16 cellular contexts compared by ENCODE assay signal in genomic region chr17:4475463-4475862, GRCh38. TPM values are rescaled to one million over a fixed set of nuclear protein-coding genes. Genes with fewer than 3 reads are reported as not detected.
DNase-seq lines count a peak whose midpoint lies in the region; ATAC-seq, FAIRE-seq and TF ChIP-seq lines count a peak whose summit lies in the region.
"Had no signal": no experiment of that assay in that cellular context is flagged by ENCODE, and none has a peak within 500 bp of the region (broad histone marks: within the 10 kb centered on the region; RNA-seq: fewer than 3 reads in every experiment).

No MANE protein-coding gene starts in this region.

- H3K36me3 ChIP-seq in astrocyte (ENCODE audit: insufficient read depth, low read length) (no peaks in the 10 kb centered on the region), neural progenitor cell (no peaks in the 10 kb centered on the region), A673 (ENCODE audit: insufficient read depth, low read length, poor library complexity, severe bottlenecking) (no peaks in the 10 kb centered on the region)

- H3K27me3 ChIP-seq in astrocyte (ENCODE audit: insufficient read depth, low read length) (peaks cover 7% of the 10 kb centered on the region), neural progenitor cell (no peaks in the 10 kb centered on the region), A673 (replicated peaks; ENCODE audit: insufficient read depth, low read depth, low read length, poor library complexity) (no peaks in the 10 kb centered on the region)

- H3K4me1 ChIP-seq in astrocyte (ENCODE audit: insufficient read depth, low read length) (no peaks in the 10 kb centered on the region), neural progenitor cell (peaks cover 32% of the 10 kb centered on the region), A673 (ENCODE audit: insufficient read depth, low read length, poor library complexity, severe bottlenecking) (no peaks in the 10 kb centered on the region)
- H3K4me1 ChIP-seq: Caco-2 had no signal

- H3K79me2 ChIP-seq in astrocyte (ENCODE audit: insufficient read depth, low read length) (no peaks in the 10 kb centered on the region), neural progenitor cell (ENCODE audit: low read depth) (no peaks in the 10 kb centered on the region)

- H3K9me3 Mint-ChIP-seq in activated naive CD4-positive, alpha-beta T cell treated with anti-CD3 and anti-CD28 coated beads, Interleukin-2, amount 50 U/mL, for 24 hours: no peaks in the 10 kb centered on the region
- H3K9me3 Mint-ChIP-seq in astrocyte (ENCODE audit: unreplicated experiment): no peaks in the 10 kb centered on the region
- H3K9me3 Mint-ChIP-seq in neural progenitor cell: no peaks in the 10 kb centered on the region
- H3K9me3 Mint-ChIP-seq in type B pancreatic cell: no peaks in the 10 kb centered on the region
- no peaks in the 10 kb centered on the region for H3K9me3 Mint-ChIP-seq in activated T-helper 17 cell treated with anti-CD3 and anti-CD28 coated beads, Interleukin-2, amount 50 U/mL, for 72 hours
- H3K9me3 Mint-ChIP-seq: CD4-positive, CD25-positive, alpha-beta regulatory T cell had no signal

- peaks cover 13% of the 10 kb centered on the region for H3F3A ChIP-seq in neural progenitor cell (ENCODE audit: low read depth)

- no peak overlapping the region for H3K4me3 Mint-ChIP-seq in activated naive CD4-positive, alpha-beta T cell treated with anti-CD3 and anti-CD28 coated beads, Interleukin-2, amount 50 U/mL, for 24 hours
- H3K4me3 Mint-ChIP-seq in astrocyte (ENCODE audit: unreplicated experiment): no peak overlapping the region
- no peak overlapping the region for H3K4me3 Mint-ChIP-seq in neural progenitor cell
- H3K4me3 Mint-ChIP-seq in type B pancreatic cell: no peak overlapping the region
- H3K4me3 Mint-ChIP-seq in activated T-helper 17 cell treated with anti-CD3 and anti-CD28 coated beads, Interleukin-2, amount 50 U/mL, for 72 hours: no peak overlapping the region
- H3K4me3 Mint-ChIP-seq: CD4-positive, CD25-positive, alpha-beta regulatory T cell had no signal

- no TSS peak for BruUV-seq in A673 (replicated peaks; lab: Mats Ljungman, UMichigan)

- H3K4me3 ChIP-seq in astrocyte (ENCODE audit: insufficient read depth, low read depth, low read length): no peak overlapping the region
- H3K4me3 ChIP-seq in neural progenitor cell: no peak overlapping the region
- no peak overlapping the region for H3K4me3 ChIP-seq in A673 (ENCODE audit: low read depth, low read length, poor library complexity, severe bottlenecking)

- peak overlapping the region; percentile 68 for H3K27ac Mint-ChIP-seq in activated naive CD4-positive, alpha-beta T cell treated with anti-CD3 and anti-CD28 coated beads, Interleukin-2, amount 50 U/mL, for 24 hours
- H3K27ac Mint-ChIP-seq in astrocyte (ENCODE audit: unreplicated experiment) (peak overlapping the region; percentile 34), neural progenitor cell (peak overlapping the region; percentile 72), type B pancreatic cell (peak overlapping the region; percentile 70)
- H3K27ac Mint-ChIP-seq in activated T-helper 17 cell treated with anti-CD3 and anti-CD28 coated beads, Interleukin-2, amount 50 U/mL, for 72 hours: no peak overlapping the region

- H3K27me3 Mint-ChIP-seq in activated naive CD4-positive, alpha-beta T cell treated with anti-CD3 and anti-CD28 coated beads, Interleukin-2, amount 50 U/mL, for 24 hours: no peaks in the 10 kb centered on the region
- H3K27me3 Mint-ChIP-seq in astrocyte (ENCODE audit: low read depth, unreplicated experiment) (peaks cover 18% of the 10 kb centered on the region), neural progenitor cell (ENCODE audit: insufficient read depth, low read depth) (peaks cover 2% of the 10 kb centered on the region), type B pancreatic cell (no peaks in the 10 kb centered on the region)
- no peaks in the 10 kb centered on the region for H3K27me3 Mint-ChIP-seq in activated T-helper 17 cell treated with anti-CD3 and anti-CD28 coated beads, Interleukin-2, amount 50 U/mL, for 72 hours
- H3K27me3 Mint-ChIP-seq: CD4-positive, CD25-positive, alpha-beta regulatory T cell had no signal

- POLR2A ChIA-PET in A673 (lab: Charles Lee; ENCODE audit: low non-redundant PET): no interaction called here

- H3K36me3 Mint-ChIP-seq in activated naive CD4-positive, alpha-beta T cell treated with anti-CD3 and anti-CD28 coated beads, Interleukin-2, amount 50 U/mL, for 24 hours: no peaks in the 10 kb centered on the region
- H3K36me3 Mint-ChIP-seq in astrocyte (ENCODE audit: low read depth, unreplicated experiment) (no peaks in the 10 kb centered on the region), neural progenitor cell (no peaks in the 10 kb centered on the region), type B pancreatic cell (no peaks in the 10 kb centered on the region)
- no peaks in the 10 kb centered on the region for H3K36me3 Mint-ChIP-seq in activated T-helper 17 cell treated with anti-CD3 and anti-CD28 coated beads, Interleukin-2, amount 50 U/mL, for 72 hours (ENCODE audit: low read depth)
- H3K36me3 Mint-ChIP-seq: CD4-positive, CD25-positive, alpha-beta regulatory T cell had no signal

- FAIRE-seq in astrocyte (lab: Jason Lieb, UNC): no peak

- no peak for DNase-seq in activated naive CD4-positive, alpha-beta T cell treated with anti-CD3 and anti-CD28 coated beads, Interleukin-2, amount 50 U/mL, for 16 hours
- no peak for DNase-seq in astrocyte (ENCODE audit: low read depth)
- no peak for DNase-seq in neural progenitor cell (ENCODE audit: low spot score)
- no peak for DNase-seq in type B pancreatic cell (ENCODE audit: extremely low spot score, unreplicated experiment)
- no peak for DNase-seq in HK-2 (ENCODE audit: unreplicated experiment)
- no peak for DNase-seq in A673 (ENCODE audit: low spot score)
- DNase-seq: Caco-2; CD4-positive, CD25-positive, alpha-beta regulatory T cell; HCEC 1CT; NCI-H1105 treated with DMSO at 0.1 percent for 48 hours; NCI-H187; NCI-H345; NCI-H526; RPMI8226 had no signal

- no peak overlapping the region for H3K27ac ChIP-seq in astrocyte (ENCODE audit: low read depth, low read length)
- no peak overlapping the region for H3K27ac ChIP-seq in neural progenitor cell
- no peak overlapping the region for H3K27ac ChIP-seq in A673 (ENCODE audit: low read depth, low read length, poor library complexity, severe bottlenecking)

- H3K4me2 ChIP-seq in astrocyte (ENCODE audit: low read length) (no peak overlapping the region), neural progenitor cell (no peak overlapping the region)

- CTCF ChIA-PET in A673 (lab: Charles Lee): no interaction called here

- no peak for TF ChIP-seq CTCF in astrocyte (IDR thresholded peaks at IDR 0.05; ENCODE audit: insufficient read depth, low read depth, low read length)
- TF ChIP-seq CTCF in neural progenitor cell (IDR thresholded peaks at IDR 0.05): no peak
- TF ChIP-seq CTCF in type B pancreatic cell (conservative IDR thresholded peaks at IDR 0.05): no peak
- TF ChIP-seq CTCF in A673 (conservative IDR thresholded peaks at IDR 0.05; ENCODE audit: low read depth, low read length): no peak

- intact Hi-C loops in A673 (cut with micrococcal nuclease; ENCODE audit: unreplicated experiment): no loop called here

- H4K20me1 ChIP-seq in astrocyte (ENCODE audit: insufficient read depth, low read length) (no peaks in the 10 kb centered on the region), neural progenitor cell (ENCODE audit: low read depth) (no peaks in the 10 kb centered on the region)

- H2AFZ ChIP-seq in astrocyte (ENCODE audit: low read depth, low read length): no peak overlapping the region
- no peak overlapping the region for H2AFZ ChIP-seq in neural progenitor cell (replicated peaks)

- H3K9me3 ChIP-seq in astrocyte (ENCODE audit: insufficient read depth, low read depth, low read length) (no peaks in the 10 kb centered on the region), neural progenitor cell (ENCODE audit: low read depth) (no peaks in the 10 kb centered on the region), A673 (ENCODE audit: low read depth, low read length, poor library complexity, severe bottlenecking) (no peaks in the 10 kb centered on the region)
- H3K9me3 ChIP-seq: Caco-2 had no signal

- H3K9ac ChIP-seq in astrocyte (ENCODE audit: low read length) (no peak overlapping the region), neural progenitor cell (no peak overlapping the region)

- ATAC-seq in activated T-helper 17 cell treated with anti-CD3 and anti-CD28 coated beads, Interleukin-2, amount 50 U/mL, for 72 hours (replicated peaks): no peak

- no peaks in the 10 kb centered on the region for H3K4me1 Mint-ChIP-seq in activated naive CD4-positive, alpha-beta T cell treated with anti-CD3 and anti-CD28 coated beads, Interleukin-2, amount 50 U/mL, for 24 hours
- H3K4me1 Mint-ChIP-seq in astrocyte (ENCODE audit: low read depth, unreplicated experiment): peaks cover 6% of the 10 kb centered on the region
- H3K4me1 Mint-ChIP-seq in neural progenitor cell: peaks cover 25% of the 10 kb centered on the region
- peaks cover 8% of the 10 kb centered on the region for H3K4me1 Mint-ChIP-seq in type B pancreatic cell (ENCODE audit: unreplicated experiment)
- H3K4me1 Mint-ChIP-seq in activated T-helper 17 cell treated with anti-CD3 and anti-CD28 coated beads, Interleukin-2, amount 50 U/mL, for 72 hours: peaks cover 9% of the 10 kb centered on the region

RNA-seq across cellular contexts. Expression of gene SPNS2, which starts 23.2 kb away (rescaled TPM):
- total RNA-seq in astrocyte (1.3 and 4.3 TPM in 2 replicates), neural progenitor cell (ENCODE audit: low replicate concordance) (0.34 and 1.7 TPM in 2 replicates), type B pancreatic cell (ENCODE audit: low replicate concordance) (16.1 and 36.7 TPM in 2 replicates), A673 (2021) (not detected in 2 replicates)
- total RNA-seq in activated T-helper 17 cell treated with anti-CD3 and anti-CD28 coated beads, Interleukin-2, amount 50 U/mL, for 72 hours: under 1 TPM in 1 of 2 donors, not detected in 1; 0.45 TPM

RNA-seq across cellular contexts. Expression of gene SPNS3, which starts 41.7 kb away (rescaled TPM):
- total RNA-seq in astrocyte (not detected in 2 replicates), neural progenitor cell (ENCODE audit: low replicate concordance) (not detected in 2 replicates), type B pancreatic cell (ENCODE audit: low replicate concordance) (0.31 and 0.34 TPM in 2 replicates), A673 (2021) (not detected in 2 replicates)
- total RNA-seq in activated T-helper 17 cell treated with anti-CD3 and anti-CD28 coated beads, Interleukin-2, amount 50 U/mL, for 72 hours: 1 to 10 TPM; 2.4 to 5.8 TPM
- total RNA-seq: Caco-2 had no signal
